In the genomic region with DNA sequence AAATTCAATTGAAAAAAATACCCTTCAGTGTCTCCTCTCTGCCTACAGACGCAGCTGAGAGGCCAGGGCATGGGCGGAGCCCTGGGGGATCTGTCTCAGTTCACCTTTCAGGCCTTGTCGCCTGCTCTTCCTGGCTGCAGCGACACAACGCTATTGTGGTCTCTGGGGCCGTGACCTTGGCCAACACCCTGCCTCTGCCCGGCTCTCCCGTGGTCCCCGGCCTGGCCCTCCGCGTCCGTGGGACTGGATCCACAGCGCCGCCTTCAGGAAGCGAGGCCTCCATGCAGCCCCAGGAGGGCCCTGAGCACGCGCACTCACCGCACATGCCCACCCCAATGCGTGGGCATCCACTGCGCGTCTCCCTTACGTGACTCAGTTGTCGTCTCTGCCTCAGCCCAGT, we compare ENCODE assay signal across 14 cellular contexts.
A peak's percentile ranks its signal among the peaks of the same experiment; 100 is the strongest.
DNase-seq lines count a peak whose midpoint lies in the region; ATAC-seq and TF ChIP-seq lines count a peak whose summit lies in the region.
"Had no signal": no experiment of that assay in that cellular context is flagged by ENCODE, and none has a peak within 500 bp of the region (broad histone marks: within the 10 kb centered on the region; RNA-seq: fewer than 3 reads in every experiment).

No MANE protein-coding gene starts in this region.

- no peaks in the 10 kb centered on the region for H3K27me3 Mint-ChIP-seq in neural progenitor cell (ENCODE audit: insufficient read depth, low read depth)

- no peaks in the 10 kb centered on the region for H3K4me1 Mint-ChIP-seq in neural progenitor cell
- H3K4me1 Mint-ChIP-seq: IgD-negative memory B cell had no signal

- TF ChIP-seq POLR2A in prostate gland (IDR thresholded peaks at IDR 0.05), result no peak

- H2AFZ ChIP-seq in DND-41 (ENCODE audit: low read depth, low read length), result no peak overlapping the region
- no peak overlapping the region for H2AFZ ChIP-seq in neural progenitor cell (replicated peaks)

- H3K9me3 Mint-ChIP-seq in neural progenitor cell, result no peaks in the 10 kb centered on the region
- H3K9me3 Mint-ChIP-seq: IgD-negative memory B cell had no signal

- no peaks in the 10 kb centered on the region for H3K9me3 ChIP-seq in DND-41 (ENCODE audit: insufficient read depth, low read length, severe bottlenecking)
- H3K9me3 ChIP-seq in HUES48 (ENCODE audit: control insufficient read depth, insufficient read depth, low read length), result no peaks in the 10 kb centered on the region
- no peaks in the 10 kb centered on the region for H3K9me3 ChIP-seq in neural progenitor cell (ENCODE audit: low read depth)
- H3K9me3 ChIP-seq in prostate gland, result no peaks in the 10 kb centered on the region
- H3K9me3 ChIP-seq: neutrophil had no signal

- H3K4me2 ChIP-seq in DND-41 (ENCODE audit: insufficient read depth, low read length), result no peak overlapping the region
- H3K4me2 ChIP-seq in neural progenitor cell, result peak overlapping the region; percentile 58

- H3K4me1 ChIP-seq in DND-41 (ENCODE audit: insufficient read depth, low read length), result no peaks in the 10 kb centered on the region
- H3K4me1 ChIP-seq in HUES48 (ENCODE audit: control insufficient read depth, insufficient read depth, low read length), result peaks cover 5% of the 10 kb centered on the region; the same call in 1 of the 2 replicates
- no peaks in the 10 kb centered on the region for H3K4me1 ChIP-seq in neural progenitor cell
- no peaks in the 10 kb centered on the region for H3K4me1 ChIP-seq in prostate gland (replicated peaks)

- H3K36me3 ChIP-seq in DND-41 (ENCODE audit: insufficient read depth, low read length), result no peaks in the 10 kb centered on the region
- H3K36me3 ChIP-seq in HUES48 (ENCODE audit: control insufficient read depth, insufficient read depth, low read length), result no peaks in the 10 kb centered on the region
- no peaks in the 10 kb centered on the region for H3K36me3 ChIP-seq in neural progenitor cell
- no peaks in the 10 kb centered on the region for H3K36me3 ChIP-seq in prostate gland
- H3K36me3 ChIP-seq: neutrophil had no signal

- H4K20me1 ChIP-seq in DND-41 (ENCODE audit: insufficient read depth, low read length), result no peaks in the 10 kb centered on the region
- H4K20me1 ChIP-seq in neural progenitor cell (ENCODE audit: low read depth), result no peaks in the 10 kb centered on the region

- no peak for ATAC-seq in DND-41 (ENCODE audit: insufficient read depth, low read depth)

- DNase-seq in DND-41 (no peak), fibroblast of the aortic adventitia (ENCODE audit: low read depth) (no peak), neural progenitor cell (ENCODE audit: low spot score) (peak; percentile 55), inferior parietal cortex (ENCODE audit: extremely low spot score) (no peak), cerebellum (ENCODE audit: low spot score) (no peak), prostate gland (ENCODE audit: low spot score) (no peak)
- no peak for DNase-seq in activated naive CD4-positive, alpha-beta T cell (lab: John Stamatoyannopoulos, UW)
- DNase-seq: activated effector memory CD4-positive, alpha-beta T cell treated with anti-CD3 and anti-CD28 coated beads, Interleukin-2, amount 50 U/mL, for 16 hours; DMS 273 treated with DMSO at 0.1 percent for 48 hours; NCI-H2029 treated with DMSO at 0.1 percent for 48 hours; stimulated activated CD4-positive, alpha-beta T cell treated with anti-CD3 and anti-CD28 coated beads, Interleukin-4, amount 100 ng/mL, for 24 hours had no signal

- H3K4me3 Mint-ChIP-seq in neural progenitor cell, result no peak overlapping the region

- H3K27ac Mint-ChIP-seq in neural progenitor cell, result no peak overlapping the region
- H3K27ac Mint-ChIP-seq: IgD-negative memory B cell had no signal

- H3K27ac ChIP-seq in DND-41 (ENCODE audit: low read length) (no peak overlapping the region), HUES48 (ENCODE audit: low read depth, low read length) (no peak overlapping the region), neural progenitor cell (no peak overlapping the region), prostate gland (no peak overlapping the region)
- H3K27ac ChIP-seq: neutrophil had no signal

- intact Hi-C loops in prostate gland (cut with DNase I), result no loop called here

- TF ChIP-seq CTCF in DND-41 (IDR thresholded peaks at IDR 0.05; ENCODE audit: borderline replicate concordance, extremely low read depth, low read length, poor library complexity, severe bottlenecking), result peak; percentile 15
- TF ChIP-seq CTCF in fibroblast of the aortic adventitia (IDR thresholded peaks at IDR 0.05; ENCODE audit: insufficient read depth, low read length), result peak; percentile 16
- TF ChIP-seq CTCF in neural progenitor cell (IDR thresholded peaks at IDR 0.05), result peak; percentile 67
- no peak for TF ChIP-seq CTCF in prostate gland (IDR thresholded peaks at IDR 0.05)

- WGBS in prostate gland, result 50% methylated on average over 22 of the region's 23 CpGs

- H3K79me2 ChIP-seq in DND-41 (ENCODE audit: insufficient read depth, low read length) (no peaks in the 10 kb centered on the region), neural progenitor cell (ENCODE audit: low read depth) (no peaks in the 10 kb centered on the region)

- H3K27me3 ChIP-seq in DND-41 (ENCODE audit: insufficient read depth, low read length, poor library complexity), result peaks cover 2% of the 10 kb centered on the region
- H3K27me3 ChIP-seq in HUES48 (ENCODE audit: control insufficient read depth, insufficient read depth, low read length), result no peaks in the 10 kb centered on the region
- no peaks in the 10 kb centered on the region for H3K27me3 ChIP-seq in neural progenitor cell
- no peaks in the 10 kb centered on the region for H3K27me3 ChIP-seq in prostate gland (replicated peaks; ENCODE audit: insufficient read depth)

- no peaks in the 10 kb centered on the region for H3K36me3 Mint-ChIP-seq in neural progenitor cell

- H3K9ac ChIP-seq in DND-41 (ENCODE audit: low read depth, low read length) (no peak overlapping the region), HUES48 (ENCODE audit: low read depth, low read length) (no peak overlapping the region), neural progenitor cell (no peak overlapping the region)

- H3F3A ChIP-seq in neural progenitor cell (ENCODE audit: low read depth), result no peaks in the 10 kb centered on the region

- H3K4me3 ChIP-seq in DND-41 (ENCODE audit: low read depth in 1 of 2, low read length in 2 of 2), result no peak overlapping the region
- H3K4me3 ChIP-seq in HUES48 (ENCODE audit: low read depth, low read length), result peak overlapping the region; percentile 63
- H3K4me3 ChIP-seq in fibroblast of the aortic adventitia (ENCODE audit: low read depth, low read length), result no peak overlapping the region
- peak overlapping the region; percentile 25 for H3K4me3 ChIP-seq in neural progenitor cell
- no peak overlapping the region for H3K4me3 ChIP-seq in prostate gland

Comparison
In these comparisons a context has a peak if more than half of its experiments do, and no peak if none do; other contexts are left out.
1. H3K4me3 ChIP-seq: peak in HUES48 (single experiment) and neural progenitor cell (single experiment); none in DND-41 (0 of 2), fibroblast of the aortic adventitia (single experiment) and prostate gland (0 of 2).
2. CTCF ChIP-seq: peak in DND-41 (single experiment), fibroblast of the aortic adventitia (single experiment) and neural progenitor cell (single experiment); none in prostate gland (0 of 4).